Comparison of ENCODE assay signal across 8 cellular contexts in the genomic region with DNA sequence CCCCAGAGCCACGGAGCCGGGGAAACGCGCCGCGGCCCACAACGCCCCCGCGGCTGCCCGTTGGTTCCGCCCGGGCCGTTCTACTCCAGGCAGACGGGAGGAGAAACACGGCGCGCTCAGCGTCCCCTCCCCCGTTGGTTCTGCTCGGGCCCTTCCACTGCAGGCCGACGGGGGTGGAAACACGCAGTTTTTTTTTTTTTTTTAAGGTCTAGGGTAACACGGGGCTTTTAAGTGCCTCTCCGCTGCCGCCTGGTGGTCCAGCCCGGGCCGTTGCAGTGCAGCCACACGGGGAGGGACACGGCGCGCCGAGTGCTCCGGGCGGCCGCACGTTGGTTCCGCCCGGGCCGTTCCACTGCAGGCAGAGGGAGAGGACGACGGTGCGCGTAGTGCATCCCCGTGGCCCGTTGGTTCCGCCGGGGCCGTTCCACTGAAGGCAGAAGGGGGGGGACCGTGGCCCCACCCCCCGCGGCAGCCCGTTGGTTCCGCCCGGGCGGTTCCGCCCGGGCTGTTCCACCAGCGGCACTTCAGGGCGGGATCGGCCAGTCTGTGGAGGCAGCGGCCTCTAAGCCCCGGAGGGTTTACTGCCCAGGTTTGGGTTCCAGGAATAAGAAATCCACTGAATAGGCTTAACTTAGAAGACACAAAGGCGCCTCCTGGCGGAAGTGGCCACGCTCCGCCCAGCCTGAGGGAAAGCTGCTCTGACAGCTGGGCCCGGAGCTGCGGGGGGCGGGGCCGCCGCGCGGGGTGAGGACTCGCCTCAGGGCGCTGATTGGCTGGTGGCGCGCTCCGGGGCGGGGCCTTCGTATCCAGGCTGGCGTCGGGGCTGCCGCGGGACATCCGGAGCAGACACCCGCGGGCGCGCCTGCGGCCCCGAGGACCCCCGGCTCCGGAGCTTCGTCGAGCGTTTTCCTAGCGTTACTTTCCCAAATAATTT. TPM values are rescaled to one million over a fixed set of nuclear protein-coding genes. Genes with fewer than 3 reads are reported as not detected.
DNase-seq lines count a peak whose midpoint lies in the region; ATAC-seq, FAIRE-seq and TF ChIP-seq lines count a peak whose summit lies in the region.
"Not testable (repeated sequence)": the region's sequence is repeated elsewhere in the genome, so short reads cannot be mapped to it uniquely, and the experiment has no call there.

TSS of gene SLC35E2B (minus strand) at position 82 of the 934 bp plus-strand sequence. CDS start 16,096 bp downstream, outside the sequence.

- peak within 1 kb of the TSS; percentile 84 to 87 for H3K27ac Mint-ChIP-seq in activated naive CD4-positive, alpha-beta T cell treated with anti-CD3 and anti-CD28 coated beads, Interleukin-2, amount 50 U/mL, for 72 hours
- H3K27ac Mint-ChIP-seq in glutamatergic neuron (ENCODE audit: unreplicated experiment) = peak within 1 kb of the TSS; percentile 59

- peak within 1 kb of the TSS in 3 of 4 donors; percentile 26 to 56 (median 37) for H3K4me3 ChIP-seq in pancreas
- peak within 1 kb of the TSS; percentile 82 for H3K4me3 ChIP-seq in thoracic aorta

- not testable (repeated sequence) for H3K36me3 Mint-ChIP-seq in activated naive CD4-positive, alpha-beta T cell treated with anti-CD3 and anti-CD28 coated beads, Interleukin-2, amount 50 U/mL, for 72 hours; glutamatergic neuron (ENCODE audit: unreplicated experiment)

- intact Hi-C loops in pancreas (cut with DNase I) = not testable (repeated sequence)

- not testable (repeated sequence) for FAIRE-seq in pancreas (lab: Jason Lieb, UNC)

- 0% methylated on average over 1 to 56 of the region's 98 CpGs for WGBS in pancreas, 2 donors

- not testable (repeated sequence) for H3K4me1 Mint-ChIP-seq in glutamatergic neuron (ENCODE audit: low read depth, unreplicated experiment)

- not testable (repeated sequence) for H3K27me3 ChIP-seq in pancreas; thoracic aorta (replicated peaks; ENCODE audit: insufficient read depth)

- H3K27ac ChIP-seq in pancreas = peak within 1 kb of the TSS; percentile 85 to 95 (median 92)
- H3K27ac ChIP-seq in thoracic aorta = peak within 1 kb of the TSS; percentile 86 to 90

- POLR2A ChIA-PET in GM10248 (lab: Yijun Ruan, JAX) = not testable (repeated sequence)

- not testable (repeated sequence) for H3K36me3 ChIP-seq in pancreas, thoracic aorta

- DNase-seq in GM10248 (ENCODE audit: extremely low spot score) (peak; percentile 73), NCI-H1105 treated with DMSO at 0.1 percent for 48 hours (lab: John Stamatoyannopoulos, UW) (peak; percentile 80), SKM-1 treated with dmso at 0.1 percent for 144 hours (lab: John Stamatoyannopoulos, UW; ENCODE audit: unreplicated experiment) (peak; percentile 73), glutamatergic neuron (peak; percentile 94), pancreas (peak; percentile 89 to 95 (median 94)), thoracic aorta (ENCODE audit: low spot score) (peak; percentile 74)
- DNase-seq in activated naive CD4-positive, alpha-beta T cell treated with anti-CD3 and anti-CD28 coated beads, Interleukin-2, amount 50 U/mL, for 72 hours (ENCODE audit: low spot score in 2 of 2) = peak; percentile 95 to 96

- not testable (repeated sequence) for H3K27me3 Mint-ChIP-seq in glutamatergic neuron (ENCODE audit: unreplicated experiment)

- not testable (repeated sequence) for H3K4me1 ChIP-seq in pancreas; thoracic aorta (ENCODE audit: control insufficient read depth in 1 of 2, low read depth in 2 of 2)

- H3K9me3 Mint-ChIP-seq in activated naive CD4-positive, alpha-beta T cell treated with anti-CD3 and anti-CD28 coated beads, Interleukin-2, amount 50 U/mL, for 72 hours; glutamatergic neuron (ENCODE audit: unreplicated experiment): not testable (repeated sequence)

- not testable (repeated sequence) for H3K9me3 ChIP-seq in pancreas, thoracic aorta

- not testable (repeated sequence) for TF ChIP-seq CTCF in GM10248 (IDR thresholded peaks at IDR 0.05; ENCODE audit: control extremely low read depth, extremely low read depth, low read depth, missing control alignments); glutamatergic neuron (IDR thresholded peaks at IDR 0.05; ENCODE audit: partially characterized antibody, unreplicated experiment); pancreas (IDR thresholded peaks at IDR 0.05); thoracic aorta (IDR thresholded peaks at IDR 0.05)

- CTCF ChIA-PET in GM10248 (lab: Yijun Ruan, JAX) = not testable (repeated sequence)

- H3K4me3 Mint-ChIP-seq in glutamatergic neuron (ENCODE audit: unreplicated experiment) = peak within 1 kb of the TSS; percentile 64

- peak; percentile 79 for ATAC-seq in HG02642 (IDR thresholded peaks at IDR 0.05; ENCODE audit: poor library complexity, unreplicated experiment)
- ATAC-seq in activated naive CD4-positive, alpha-beta T cell treated with anti-CD3 and anti-CD28 coated beads, Interleukin-2, amount 50 U/mL, for 72 hours = peak; percentile 83 to 87
- ATAC-seq in pancreas = peak; percentile 84 to 93 (median 88)
- peak; percentile 98 for ATAC-seq in thoracic aorta (ENCODE audit: insufficient number of reproducible peaks, low FRiP score, low read depth)

RNA-seq across cellular contexts. Expression of gene SLC35E2B, which starts in this region (rescaled TPM):
- total RNA-seq in activated naive CD4-positive, alpha-beta T cell treated with anti-CD3 and anti-CD28 coated beads, Interleukin-2, amount 50 U/mL, for 72 hours = 10 to 100 TPM; 19.0 to 48.5 TPM
- total RNA-seq in glutamatergic neuron (ENCODE audit: unreplicated experiment) (151 TPM), pancreas (10 to 100 TPM; 12.1 to 45.4 (median 24.0) TPM), thoracic aorta (10 to 100 TPM; 37.2 to 48.3 TPM)
- 10 to 100 TPM; 23.4 to 26.0 TPM for polyA plus RNA-seq in pancreas

Comparison
In these comparisons a context has a peak if more than half of its experiments do, and no peak if none do; other contexts are left out.
1. Peak in every context shown above with its lines: DNase-seq, ATAC-seq, H3K4me3 ChIP-seq and H3K27ac ChIP-seq.